10 cellular contexts compared by ENCODE assay signal in the genomic region with DNA sequence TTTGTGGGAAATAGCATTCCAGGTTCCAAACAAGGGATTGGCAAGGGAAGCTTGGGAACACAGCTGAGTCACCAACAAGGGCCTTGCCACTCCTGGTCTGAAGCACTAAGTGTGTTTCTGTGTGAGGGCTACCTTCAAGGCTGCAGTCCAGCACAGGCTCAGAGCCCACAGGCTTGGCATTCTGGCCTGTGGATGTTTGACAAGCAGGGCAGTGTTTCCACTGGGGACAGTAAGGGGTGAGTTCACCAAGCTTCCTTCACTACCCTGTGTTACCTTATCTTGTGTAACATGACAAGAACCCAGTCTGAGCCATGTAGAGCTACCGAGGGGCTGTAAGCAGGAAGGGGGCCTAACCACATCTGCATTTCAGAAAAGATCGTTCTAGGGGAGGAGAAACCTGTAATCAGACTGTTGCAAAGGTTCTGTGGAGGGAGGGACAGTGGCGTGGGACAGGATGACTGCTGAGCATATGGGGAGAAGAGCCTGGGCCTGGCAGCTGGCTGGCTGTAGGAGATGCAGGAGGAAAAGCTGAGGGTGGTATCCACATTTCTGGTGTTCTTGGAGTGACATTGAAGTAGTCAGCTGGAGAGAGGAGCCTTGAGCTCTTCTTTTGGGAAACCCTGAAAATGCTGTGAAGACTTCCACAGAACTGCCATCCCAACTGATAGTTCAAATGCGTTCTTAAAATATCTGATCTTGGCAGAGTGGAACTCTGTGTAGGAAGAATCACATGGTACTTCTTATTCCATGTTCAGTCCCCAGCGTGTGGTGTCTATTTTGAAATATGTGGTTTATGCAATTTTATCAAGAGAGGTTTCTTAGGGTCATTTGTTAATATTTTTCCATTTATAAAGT.
DNase-seq lines count a peak whose midpoint lies in the region; ATAC-seq and TF ChIP-seq lines count a peak whose summit lies in the region.
"Had no signal": no experiment of that assay in that cellular context is flagged by ENCODE, and none has a peak within 500 bp of the region (broad histone marks: within the 10 kb centered on the region; RNA-seq: fewer than 3 reads in every experiment).

No MANE protein-coding gene starts in this region.

- H3K4me3 ChIP-seq in fibroblast of lung (replicated peaks in 1 of 4; ENCODE audit: control extremely low read depth in 1 of 4, insufficient read depth in 1 of 4, low read depth in 3 of 4, low read length in 4 of 4) (no peak overlapping the region), neural cell (ENCODE audit: low read length) (peak overlapping the region; percentile 5)

- H3K27ac ChIP-seq in fibroblast of lung (ENCODE audit: insufficient read depth, low read length), result peak overlapping the region; percentile 38
- no peak overlapping the region for H3K27ac ChIP-seq in neural cell (ENCODE audit: low read length)

- peak overlapping the region; percentile 23 for H3K4me2 ChIP-seq in fibroblast of lung (ENCODE audit: extremely low read depth, insufficient read depth, low read length)
- no peak overlapping the region for H3K4me2 ChIP-seq in neural cell (ENCODE audit: low read length)

- TF ChIP-seq CTCF in fibroblast of lung (conservative IDR thresholded peaks at IDR 0.05 in 1 of 2, IDR thresholded peaks at IDR 0.05 in 1 of 2; ENCODE audit: low read depth in 1 of 2, low read length in 2 of 2) (no peak), neural cell (IDR thresholded peaks at IDR 0.05; ENCODE audit: poor library complexity, severe bottlenecking) (no peak)

- H3K9ac ChIP-seq in fibroblast of lung (ENCODE audit: insufficient read depth, low read length) (no peak overlapping the region), neural cell (ENCODE audit: low read length) (no peak overlapping the region)

- H3K9me2 ChIP-seq in neural cell (ENCODE audit: insufficient read depth, low read length), result no peaks in the 10 kb centered on the region

- no peak for TF ChIP-seq RAD21 in neural cell (conservative IDR thresholded peaks at IDR 0.05)

- DNase-seq in AG08396 (ENCODE audit: low spot score) (peak; percentile 47), SKM-1 (lab: John Stamatoyannopoulos, UW; ENCODE audit: unreplicated experiment) (peak; percentile 32), fibroblast of lung (ENCODE audit: low read depth in 2 of 2) (peak; percentile 46 to 62), GM19240 (ENCODE audit: insufficient read length, low spot score) (no peak), NCI-H2029 treated with DMSO at 0.1 percent for 48 hours (lab: John Stamatoyannopoulos, UW) (no peak), DMS 273 treated with DMSO at 0.1 percent for 48 hours (lab: John Stamatoyannopoulos, UW) (no peak)
- DNase-seq: stimulated activated naive CD4-positive, alpha-beta T cell; T-cell had no signal

- no peaks in the 10 kb centered on the region for H3F3A ChIP-seq in neural cell (ENCODE audit: insufficient read depth, low read length, poor library complexity, severe bottlenecking)

- H3K36me3 ChIP-seq in fibroblast of lung (ENCODE audit: control insufficient read depth, insufficient read depth, low read length) (no peaks in the 10 kb centered on the region), neural cell (ENCODE audit: insufficient read depth, low read length) (no peaks in the 10 kb centered on the region)

- no peak for ATAC-seq in GM21526 (IDR thresholded peaks at IDR 0.05; ENCODE audit: low FRiP score, unreplicated experiment)

- H3K27me3 ChIP-seq in fibroblast of lung (ENCODE audit: control insufficient read depth, insufficient read depth, low read length) (no peaks in the 10 kb centered on the region), neural cell (ENCODE audit: insufficient read depth, low read depth, low read length) (no peaks in the 10 kb centered on the region)

- H2AFZ ChIP-seq in fibroblast of lung (ENCODE audit: low read length), result no peak overlapping the region
- no peak overlapping the region for H2AFZ ChIP-seq in neural cell (ENCODE audit: low read depth, low read length)

- no peaks in the 10 kb centered on the region for H4K20me1 ChIP-seq in fibroblast of lung (ENCODE audit: control insufficient read depth, extremely low read depth, insufficient read depth, low read length)
- H4K20me1 ChIP-seq in neural cell (ENCODE audit: insufficient read depth), result no peaks in the 10 kb centered on the region

- H3K79me2 ChIP-seq in fibroblast of lung (ENCODE audit: control insufficient read depth, insufficient read depth, low read length) (peaks cover 11% of the 10 kb centered on the region), neural cell (replicated peaks; ENCODE audit: insufficient read depth, low read length) (peaks cover 3% of the 10 kb centered on the region)

- peaks cover 19% of the 10 kb centered on the region for H3K4me1 ChIP-seq in fibroblast of lung (ENCODE audit: control insufficient read depth, extremely low read depth, insufficient read depth, low read length)

- H3K9me3 ChIP-seq in fibroblast of lung (ENCODE audit: control insufficient read depth, insufficient read depth, low read depth, low read length) (no peaks in the 10 kb centered on the region), neural cell (ENCODE audit: low read length) (no peaks in the 10 kb centered on the region)

- no peak for TF ChIP-seq EP300 in neural cell (conservative IDR thresholded peaks at IDR 0.05; ENCODE audit: poor library complexity, severe bottlenecking)

TF ChIP-seq in neural cell, 6 proteins besides CTCF, POLR2A, EP300 and RAD21:
- no peak for TF ChIP-seq SMC3 (conservative IDR thresholded peaks at IDR 0.05; ENCODE audit: poor library complexity)
- no peak for TF ChIP-seq EZH2 (IDR thresholded peaks at IDR 0.05; ENCODE audit: borderline replicate concordance, insufficient read depth, low read length, poor library complexity, severe bottlenecking)
- TF ChIP-seq, protein P1, sequence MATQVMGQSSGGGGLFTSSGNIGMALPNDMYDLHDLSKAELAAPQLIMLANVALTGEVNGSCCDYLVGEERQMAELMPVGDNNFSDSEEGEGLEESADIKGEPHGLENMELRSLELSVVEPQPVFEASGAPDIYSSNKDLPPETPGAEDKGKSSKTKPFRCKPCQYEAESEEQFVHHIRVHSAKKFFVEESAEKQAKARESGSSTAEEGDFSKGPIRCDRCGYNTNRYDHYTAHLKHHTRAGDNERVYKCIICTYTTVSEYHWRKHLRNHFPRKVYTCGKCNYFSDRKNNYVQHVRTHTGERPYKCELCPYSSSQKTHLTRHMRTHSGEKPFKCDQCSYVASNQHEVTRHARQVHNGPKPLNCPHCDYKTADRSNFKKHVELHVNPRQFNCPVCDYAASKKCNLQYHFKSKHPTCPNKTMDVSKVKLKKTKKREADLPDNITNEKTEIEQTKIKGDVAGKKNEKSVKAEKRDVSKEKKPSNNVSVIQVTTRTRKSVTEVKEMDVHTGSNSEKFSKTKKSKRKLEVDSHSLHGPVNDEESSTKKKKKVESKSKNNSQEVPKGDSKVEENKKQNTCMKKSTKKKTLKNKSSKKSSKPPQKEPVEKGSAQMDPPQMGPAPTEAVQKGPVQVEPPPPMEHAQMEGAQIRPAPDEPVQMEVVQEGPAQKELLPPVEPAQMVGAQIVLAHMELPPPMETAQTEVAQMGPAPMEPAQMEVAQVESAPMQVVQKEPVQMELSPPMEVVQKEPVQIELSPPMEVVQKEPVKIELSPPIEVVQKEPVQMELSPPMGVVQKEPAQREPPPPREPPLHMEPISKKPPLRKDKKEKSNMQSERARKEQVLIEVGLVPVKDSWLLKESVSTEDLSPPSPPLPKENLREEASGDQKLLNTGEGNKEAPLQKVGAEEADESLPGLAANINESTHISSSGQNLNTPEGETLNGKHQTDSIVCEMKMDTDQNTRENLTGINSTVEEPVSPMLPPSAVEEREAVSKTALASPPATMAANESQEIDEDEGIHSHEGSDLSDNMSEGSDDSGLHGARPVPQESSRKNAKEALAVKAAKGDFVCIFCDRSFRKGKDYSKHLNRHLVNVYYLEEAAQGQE (IDR thresholded peaks at IDR 0.05; ENCODE audit: borderline replicate concordance), result no peak
- TF ChIP-seq MXI1 (conservative IDR thresholded peaks at IDR 0.05; ENCODE audit: poor library complexity, severe bottlenecking), result no peak
- no peak for TF ChIP-seq TAF1 (IDR thresholded peaks at IDR 0.05; ENCODE audit: low read depth)
- no peak for TF ChIP-seq POLR2AphosphoS5 (IDR thresholded peaks at IDR 0.05)

Comparison
In these comparisons a context has a peak if more than half of its experiments do, and no peak if none do; other contexts are left out.
1. DNase-seq: peak in AG08396 (single experiment), SKM-1 (single experiment) and fibroblast of lung (2 of 2); none in GM19240 (single experiment), NCI-H2029 treated with DMSO at 0.1 percent for 48 hours (single experiment) and DMS 273 treated with DMSO at 0.1 percent for 48 hours (single experiment).